In the genomic region with DNA sequence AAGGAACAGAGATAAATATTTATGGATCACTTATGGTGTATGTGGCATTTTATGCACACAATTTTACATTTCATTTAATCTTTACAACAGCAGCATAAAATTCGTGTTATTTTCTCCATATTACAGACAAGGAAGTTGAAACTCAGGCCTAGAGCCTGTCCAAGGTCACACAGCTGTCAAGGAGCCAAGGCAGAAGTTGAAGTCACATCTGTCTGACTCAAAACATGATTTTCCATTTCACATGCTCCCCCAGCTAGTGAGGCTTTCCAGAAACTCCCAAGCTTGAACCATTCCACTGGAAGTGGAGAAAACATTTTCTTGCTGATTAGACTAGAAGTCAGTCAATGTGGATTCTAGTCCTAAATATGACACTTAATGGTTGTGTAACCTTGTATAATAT, we compare ENCODE assay signal across 18 cellular contexts.
DNase-seq lines count a peak whose midpoint lies in the region; ATAC-seq, FAIRE-seq and TF ChIP-seq lines count a peak whose summit lies in the region.
"Had no signal": no experiment of that assay in that cellular context is flagged by ENCODE, and none has a peak within 500 bp of the region (broad histone marks: within the 10 kb centered on the region; RNA-seq: fewer than 3 reads in every experiment).

No MANE protein-coding gene starts in this region.

- H3K4ac ChIP-seq in IMR-90 (ENCODE audit: low read depth, low read length), result no peak overlapping the region

- H3K27ac ChIP-seq in IMR-90 (ENCODE audit: insufficient read depth, low read length), result no peak overlapping the region
- peak overlapping the region; percentile 12 for H3K27ac ChIP-seq in left ventricle myocardium inferior (replicated peaks)
- H3K27ac ChIP-seq in pancreas, result peak overlapping the region in 3 of 4 donors; percentile 44 to 69 (median 68)
- no peak overlapping the region for H3K27ac ChIP-seq in kidney (ENCODE audit: low read depth in 2 of 2, low read length in 2 of 2)
- H3K27ac ChIP-seq: brain microvascular endothelial cell had no signal

- H2BK20ac ChIP-seq in IMR-90 (ENCODE audit: low read depth, low read length), result no peak overlapping the region

- no peak overlapping the region for H2BK120ac ChIP-seq in IMR-90 (ENCODE audit: low read depth, low read length)

- no peak overlapping the region for H2AK5ac ChIP-seq in IMR-90 (ENCODE audit: low read depth, low read length)

- H3K4me3 ChIP-seq in IMR-90 (ENCODE audit: insufficient read depth, low read depth, low read length) (no peak overlapping the region), left ventricle myocardium inferior (no peak overlapping the region), pancreas (no peak overlapping the region), kidney (ENCODE audit: low read length in 2 of 2) (no peak overlapping the region)

- CTCF ChIA-PET in IMR-90 (lab: Yijun Ruan, JAX), result interaction anchor here (0.7 kb wide), 1 partner anchor 225 kb away, joined by 3 read pairs; no protein-coding TSS in a partner anchor

- no peak for TF ChIP-seq CTCF in IMR-90 (conservative IDR thresholded peaks at IDR 0.05; ENCODE audit: low read depth, low read length)
- no peak for TF ChIP-seq CTCF in left ventricle myocardium inferior (IDR thresholded peaks at IDR 0.05; ENCODE audit: borderline replicate concordance)
- no peak for TF ChIP-seq CTCF in pancreas (IDR thresholded peaks at IDR 0.05)
- TF ChIP-seq CTCF in kidney (IDR thresholded peaks at IDR 0.05; ENCODE audit: borderline replicate concordance, extremely low read depth, insufficient read depth), result no peak

- H3K4me3 Mint-ChIP-seq in immature natural killer cell, result no peak overlapping the region
- H3K4me3 Mint-ChIP-seq: activated CD4-positive, alpha-beta memory T cell treated with anti-CD3 and anti-CD28 coated beads for 36 hours; activated naive CD4-positive, alpha-beta T cell treated with anti-CD3 and anti-CD28 coated beads, Interleukin-2, amount 50 U/mL, for 24 hours; CD4-positive, alpha-beta T cell had no signal

- H2BK15ac ChIP-seq in IMR-90 (ENCODE audit: low read depth, low read length), result no peak overlapping the region

- no peak overlapping the region for H4K91ac ChIP-seq in IMR-90 (ENCODE audit: insufficient read depth, low read depth, low read length)

- no peak overlapping the region for H3K56ac ChIP-seq in IMR-90 (ENCODE audit: extremely low read depth, insufficient read depth, low read length)

- FAIRE-seq in pancreas (lab: Jason Lieb, UNC) (peak; percentile 20), kidney (lab: Jason Lieb, UNC) (no peak)

- H3K36me3 Mint-ChIP-seq in immature natural killer cell, result no peaks in the 10 kb centered on the region
- H3K36me3 Mint-ChIP-seq: activated CD4-positive, alpha-beta memory T cell treated with anti-CD3 and anti-CD28 coated beads for 36 hours; activated naive CD4-positive, alpha-beta T cell treated with anti-CD3 and anti-CD28 coated beads, Interleukin-2, amount 50 U/mL, for 24 hours had no signal

- H3K4me1 ChIP-seq in IMR-90 (ENCODE audit: control insufficient read depth, insufficient read depth, low read length) (no peaks in the 10 kb centered on the region), left ventricle myocardium inferior (peaks cover 9% of the 10 kb centered on the region), pancreas (peaks cover 22 to 23% (median 23%) of the 10 kb centered on the region in 3 donors), kidney (ENCODE audit: control insufficient read depth in 1 of 2, insufficient read depth in 1 of 2, low read depth in 1 of 2, low read length in 2 of 2) (peaks cover 3 to 5% of the 10 kb centered on the region in 2 donors)

- peaks cover 0 to 4% (median under 1%) of the 10 kb centered on the region in 6 donors for H3K9me3 Mint-ChIP-seq in immature natural killer cell
- H3K9me3 Mint-ChIP-seq: CD4-positive, alpha-beta T cell had no signal

- peak overlapping the region; percentile 22; the same call in 1 of the 2 replicates for H4K5ac ChIP-seq in IMR-90 (ENCODE audit: low read depth, low read length)

- H3K4me2 ChIP-seq in IMR-90 (ENCODE audit: low read depth, low read length), result no peak overlapping the region

- dilution Hi-C loops in IMR-90 (cut with HindIII; ENCODE audit: low sequenced_read_pairs, unreplicated experiment), result no loop called here

- H2AFZ ChIP-seq in IMR-90 (replicated peaks; ENCODE audit: low read length, poor library complexity), result no peak overlapping the region

- POLR2A ChIA-PET in IMR-90 (lab: Charles Lee; ENCODE audit: unreplicated experiment), result no interaction called here

- TF ChIP-seq POLR2A in IMR-90 (IDR thresholded peaks at IDR 0.05; ENCODE audit: low read depth, low read length), result no peak

- in situ Hi-C loops in IMR-90 (cut with MboI; ENCODE audit: low sequenced_read_pairs), result no loop called here

- H4K8ac ChIP-seq in IMR-90 (ENCODE audit: low read depth in 2 of 2, low read length in 2 of 2), result no peak overlapping the region

- no peaks in the 10 kb centered on the region for H3K4me1 Mint-ChIP-seq in immature natural killer cell
- H3K4me1 Mint-ChIP-seq: activated naive CD4-positive, alpha-beta T cell treated with anti-CD3 and anti-CD28 coated beads, Interleukin-2, amount 50 U/mL, for 24 hours had no signal

- WGBS in IMR-90 (ENCODE audit: extremely low coverage in 2 of 2, insufficient read length in 1 of 2), 2 experiments, result no CpG with 5 or more reads among the region's 1 CpG
- 3 to 5% methylated on average over 1 of the region's 1 CpG for WGBS in pancreas, 2 donors

- H4K20me1 ChIP-seq in IMR-90 (ENCODE audit: insufficient read depth, low read length), result no peaks in the 10 kb centered on the region

- H2AK9ac ChIP-seq in IMR-90 (replicated peaks; ENCODE audit: low read depth, low read length, poor library complexity), result no peak overlapping the region

- ATAC-seq in IMR-90 (ENCODE audit: low read depth) (no peak), pancreas (peak; percentile 90 to 94 (median 92))

- H3K9me3 ChIP-seq in IMR-90 (ENCODE audit: control insufficient read depth, insufficient read depth, low read length) (no peaks in the 10 kb centered on the region), left ventricle myocardium inferior (replicated peaks) (peaks cover 10% of the 10 kb centered on the region), pancreas (no peaks in the 10 kb centered on the region), kidney (ENCODE audit: control insufficient read depth in 1 of 2, low read length in 2 of 2) (no peaks in the 10 kb centered on the region)

- no peaks in the 10 kb centered on the region for H3K36me3 ChIP-seq in IMR-90 (ENCODE audit: control insufficient read depth, insufficient read depth, low read length)
- no peaks in the 10 kb centered on the region for H3K36me3 ChIP-seq in left ventricle myocardium inferior
- no peaks in the 10 kb centered on the region for H3K36me3 ChIP-seq in pancreas
- H3K36me3 ChIP-seq in kidney (ENCODE audit: control insufficient read depth in 1 of 2, insufficient read depth in 2 of 2, low read length in 2 of 2), result no peaks in the 10 kb centered on the region
- H3K36me3 ChIP-seq: brain microvascular endothelial cell had no signal

- H3K27me3 ChIP-seq in IMR-90 (ENCODE audit: control insufficient read depth, insufficient read depth, low read length), result no peaks in the 10 kb centered on the region
- H3K27me3 ChIP-seq in left ventricle myocardium inferior (ENCODE audit: low read depth), result no peaks in the 10 kb centered on the region
- no peaks in the 10 kb centered on the region for H3K27me3 ChIP-seq in pancreas
- H3K27me3 ChIP-seq: brain microvascular endothelial cell had no signal

- H3K27ac Mint-ChIP-seq in immature natural killer cell, result no peak overlapping the region
- H3K27ac Mint-ChIP-seq: activated CD4-positive, alpha-beta memory T cell treated with anti-CD3 and anti-CD28 coated beads for 36 hours; activated naive CD4-positive, alpha-beta T cell treated with anti-CD3 and anti-CD28 coated beads, Interleukin-2, amount 50 U/mL, for 24 hours; CD4-positive, alpha-beta T cell had no signal

- intact Hi-C loops in IMR-90 (cut with micrococcal nuclease) (no loop called here), left ventricle myocardium inferior (cut with micrococcal nuclease) (no loop called here), pancreas (cut with DNase I) (no loop called here), kidney (cut with DNase I) (no loop called here)

- H3K18ac ChIP-seq in IMR-90 (ENCODE audit: low read depth, low read length), result no peak overlapping the region

- no peak overlapping the region for H3K23ac ChIP-seq in IMR-90 (ENCODE audit: low read depth, low read length)

- TF ChIP-seq RAD21 in IMR-90 (IDR thresholded peaks at IDR 0.05; ENCODE audit: low read length), result no peak

- BruUV-seq in IMR-90 (replicated peaks; lab: Mats Ljungman, UMichigan), result no TSS peak

- peaks cover 0 to 7% (median 5%) of the 10 kb centered on the region in 3 donors for H3K27me3 Mint-ChIP-seq in immature natural killer cell (ENCODE audit: low read depth in 3 of 3)
- H3K27me3 Mint-ChIP-seq: activated CD4-positive, alpha-beta memory T cell treated with anti-CD3 and anti-CD28 coated beads for 36 hours had no signal

- no peak overlapping the region for H3K9ac ChIP-seq in IMR-90 (ENCODE audit: low read depth, low read length)
- no peak overlapping the region for H3K9ac ChIP-seq in kidney (ENCODE audit: low read length in 2 of 2)

- DNase-seq in IMR-90 (no peak), amniotic epithelial cell (ENCODE audit: low read depth) (peak; percentile 58), left ventricle myocardium inferior (no peak), pancreas (peak in 4 of 6 donors; percentile 78 to 89 (median 82)), AG08395 (ENCODE audit: low spot score) (no peak), immature natural killer cell (no peak), kidney (no peak), GOT3 (lab: John Stamatoyannopoulos, UW) (no peak)
- DNase-seq: ACHN; activated CD4-positive, alpha-beta memory T cell treated with anti-CD3 and anti-CD28 coated beads for 36 hours; activated T-cell treated with anti-CD3 and anti-CD28 coated beads, Interleukin-2, amount 50 U/mL, for 1 hour; brain microvascular endothelial cell; CD4-positive, alpha-beta T cell; DMS53; NCI-H2081 treated with DMSO at 0.1 percent for 48 hours; NCI-H82; stimulated activated naive CD4-positive, alpha-beta T cell treated with Interleukin-2 at 50 U/mL for 16 hours had no signal

- no peak overlapping the region for H2BK5ac ChIP-seq in IMR-90 (ENCODE audit: low read depth, low read length, poor library complexity, severe bottlenecking)

- H3K9me1 ChIP-seq in IMR-90 (ENCODE audit: insufficient read depth, low read length), result no peaks in the 10 kb centered on the region

- no peak overlapping the region for H3K14ac ChIP-seq in IMR-90 (replicated peaks; ENCODE audit: low read depth, low read length)

- no peaks in the 10 kb centered on the region for H3K79me1 ChIP-seq in IMR-90 (ENCODE audit: low read depth in 1 of 2, low read length in 2 of 2)

TF ChIP-seq in IMR-90, 13 proteins besides CTCF, POLR2A, EP300 and RAD21 (continues in another document):
- TF ChIP-seq, protein P1, sequence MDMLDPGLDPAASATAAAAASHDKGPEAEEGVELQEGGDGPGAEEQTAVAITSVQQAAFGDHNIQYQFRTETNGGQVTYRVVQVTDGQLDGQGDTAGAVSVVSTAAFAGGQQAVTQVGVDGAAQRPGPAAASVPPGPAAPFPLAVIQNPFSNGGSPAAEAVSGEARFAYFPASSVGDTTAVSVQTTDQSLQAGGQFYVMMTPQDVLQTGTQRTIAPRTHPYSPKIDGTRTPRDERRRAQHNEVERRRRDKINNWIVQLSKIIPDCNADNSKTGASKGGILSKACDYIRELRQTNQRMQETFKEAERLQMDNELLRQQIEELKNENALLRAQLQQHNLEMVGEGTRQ (IDR thresholded peaks at IDR 0.05; ENCODE audit: low read depth, low read length), result no peak
- TF ChIP-seq FOS (IDR thresholded peaks at IDR 0.05; ENCODE audit: low read depth, low read length), result no peak

Comparison
In these comparisons a context has a peak if more than half of its experiments do, and no peak if none do; other contexts are left out.
1. DNase-seq: peak in amniotic epithelial cell (single experiment) and pancreas (4 of 6); none in IMR-90 (single experiment), left ventricle myocardium inferior (single experiment), AG08395 (single experiment), immature natural killer cell (0 of 3), kidney (single experiment) and GOT3 (single experiment).
2. H3K27ac ChIP-seq: peak in left ventricle myocardium inferior (single experiment) and pancreas (3 of 4); none in IMR-90 (single experiment) and kidney (0 of 2).